Comparison of ENCODE assay signal across 8 cellular contexts in genomic region chr3:185353823-185354614, GRCh38. TPM values are rescaled to one million over a fixed set of nuclear protein-coding genes. Genes with fewer than 3 reads are reported as not detected.
DNase-seq lines count a peak whose midpoint lies in the region; ATAC-seq, FAIRE-seq and TF ChIP-seq lines count a peak whose summit lies in the region.

No MANE protein-coding gene starts in this region.

- H3K4me3 ChIP-seq in GM23338 (no peak overlapping the region), Karpas-422 (ENCODE audit: low read length) (no peak overlapping the region), OCI-LY7 (ENCODE audit: low read depth, low read length, poor library complexity, severe bottlenecking) (no peak overlapping the region), ovary (no peak overlapping the region)

- TF ChIP-seq EP300 in ovary (IDR thresholded peaks at IDR 0.05): no peak

- peak; percentile 100 for ATAC-seq in GM23338

- H3K79me2 ChIP-seq in GM23338 (replicated peaks; ENCODE audit: insufficient read depth) (no peaks in the 10 kb centered on the region), Karpas-422 (ENCODE audit: low read length) (no peaks in the 10 kb centered on the region), OCI-LY7 (ENCODE audit: insufficient read depth, low read depth, low read length) (no peaks in the 10 kb centered on the region)

- FAIRE-seq in urothelium cell line (lab: Jason Lieb, UNC): no peak

- POLR2A ChIA-PET in OCI-LY7 (lab: Charles Lee): interaction anchor here (0.5 kb wide), 1 partner anchor 107 kb away, joined by 3 read pairs; no protein-coding TSS in a partner anchor

- no TSS peak for BruUV-seq in OCI-LY7 (replicated peaks; lab: Mats Ljungman, UMichigan)

- DNase-seq in G401 (ENCODE audit: low spot score): peak; percentile 67
- peak; percentile 98 for DNase-seq in GM23338 (ENCODE audit: low spot score)
- DNase-seq in Karpas-422: peak; percentile 94
- DNase-seq in OCI-LY7 (ENCODE audit: low spot score): peak; percentile 84
- peak; percentile 66 for DNase-seq in activated T-cell treated with anti-CD3 and anti-CD28 coated beads for 48 hours (ENCODE audit: low read depth)
- DNase-seq in fibroblast of the conjunctiva (ENCODE audit: low read depth): peak; percentile 38
- DNase-seq in ovary: peak in 4 of 5 donors; percentile 13 to 40 (median 22)
- peak; percentile 60 for DNase-seq in urothelium cell line (ENCODE audit: low spot score)

- CTCF ChIA-PET in OCI-LY7 (lab: Charles Lee; ENCODE audit: unreplicated experiment): no interaction called here

- H2AFZ ChIP-seq in GM23338 (no peak overlapping the region), Karpas-422 (ENCODE audit: low read length) (no peak overlapping the region), OCI-LY7 (ENCODE audit: low read length) (no peak overlapping the region)

- peaks cover 2% of the 10 kb centered on the region for H3K27me3 Mint-ChIP-seq in GM23338 (ENCODE audit: insufficient read depth, low read depth, poor library complexity)

- no peak for TF ChIP-seq POLR2A in ovary (IDR thresholded peaks at IDR 0.05)

- H3K4me1 Mint-ChIP-seq in GM23338: no peaks in the 10 kb centered on the region; the same call in 2 of the 3 replicates

- H3K27me3 ChIP-seq in GM23338 (ENCODE audit: insufficient read depth): peaks cover 28% of the 10 kb centered on the region
- no peaks in the 10 kb centered on the region for H3K27me3 ChIP-seq in Karpas-422 (ENCODE audit: low read length)
- H3K27me3 ChIP-seq in ovary: no peaks in the 10 kb centered on the region

- peaks cover 7% of the 10 kb centered on the region for H4K20me1 ChIP-seq in GM23338 (replicated peaks; ENCODE audit: insufficient read depth)
- no peaks in the 10 kb centered on the region for H4K20me1 ChIP-seq in Karpas-422 (ENCODE audit: insufficient read depth, low read depth, low read length)
- H4K20me1 ChIP-seq in OCI-LY7 (ENCODE audit: insufficient read depth, low read length): no peaks in the 10 kb centered on the region

- peak; percentile 73 to 80 for TF ChIP-seq CTCF in GM23338 (conservative IDR thresholded peaks at IDR 0.05; ENCODE audit: low read depth in 2 of 2)
- TF ChIP-seq CTCF in OCI-LY7 (conservative IDR thresholded peaks at IDR 0.05; ENCODE audit: low read length): peak; percentile 74
- no peak for TF ChIP-seq CTCF in ovary (IDR thresholded peaks at IDR 0.05)

- H3K9me3 Mint-ChIP-seq in GM23338: no peaks in the 10 kb centered on the region

- no peaks in the 10 kb centered on the region for H3K4me1 ChIP-seq in GM23338 (ENCODE audit: insufficient read depth)
- no peaks in the 10 kb centered on the region for H3K4me1 ChIP-seq in Karpas-422 (ENCODE audit: low read length)
- no peaks in the 10 kb centered on the region for H3K4me1 ChIP-seq in OCI-LY7 (ENCODE audit: insufficient read depth, low read length, poor library complexity, severe bottlenecking)
- no peaks in the 10 kb centered on the region for H3K4me1 ChIP-seq in ovary (ENCODE audit: insufficient read depth)

- no peaks in the 10 kb centered on the region for H3K36me3 Mint-ChIP-seq in GM23338 (ENCODE audit: low read depth)

- intact Hi-C loops in OCI-LY7 (cut with micrococcal nuclease; ENCODE audit: unreplicated experiment) (loop anchor here (5.0 kb wide), 2 partner anchors 203 to 223 kb away; no protein-coding TSS in a partner anchor), ovary (cut with DNase I) (no loop called here)

- H3K27ac ChIP-seq in GM23338 (ENCODE audit: low read depth) (no peak overlapping the region), Karpas-422 (ENCODE audit: low read length) (no peak overlapping the region), OCI-LY7 (ENCODE audit: low read depth, low read length, poor library complexity, severe bottlenecking) (no peak overlapping the region), ovary (no peak overlapping the region)

- H3K9ac ChIP-seq in Karpas-422 (ENCODE audit: low read length): no peak overlapping the region

- no peak overlapping the region for H3K27ac Mint-ChIP-seq in GM23338

- H3K36me3 ChIP-seq in GM23338 (ENCODE audit: insufficient read depth): no peaks in the 10 kb centered on the region
- no peaks in the 10 kb centered on the region for H3K36me3 ChIP-seq in Karpas-422 (ENCODE audit: insufficient read depth, low read length)
- no peaks in the 10 kb centered on the region for H3K36me3 ChIP-seq in OCI-LY7 (ENCODE audit: insufficient read depth, low read length)
- H3K36me3 ChIP-seq in ovary: no peaks in the 10 kb centered on the region

- H3K9me3 ChIP-seq in Karpas-422 (ENCODE audit: low read length): no peaks in the 10 kb centered on the region
- H3K9me3 ChIP-seq in OCI-LY7 (ENCODE audit: low read length): no peaks in the 10 kb centered on the region
- no peaks in the 10 kb centered on the region for H3K9me3 ChIP-seq in ovary

- H3K4me2 ChIP-seq in GM23338: no peak overlapping the region
- H3K4me2 ChIP-seq in Karpas-422 (ENCODE audit: low read depth, low read length, poor library complexity, severe bottlenecking): no peak overlapping the region
- no peak overlapping the region for H3K4me2 ChIP-seq in OCI-LY7 (ENCODE audit: low read length)

- in situ Hi-C loops in G401 (cut with HindIII; ENCODE audit: low sequenced_read_pairs): no loop called here

- H3K9me2 ChIP-seq in GM23338 (ENCODE audit: insufficient read depth) (no peaks in the 10 kb centered on the region; the same call in 1 of the 2 replicates), Karpas-422 (replicated peaks; ENCODE audit: insufficient read depth, low read length) (no peaks in the 10 kb centered on the region), OCI-LY7 (ENCODE audit: insufficient read depth, low read length) (no peaks in the 10 kb centered on the region)

- no peak overlapping the region for H3K4me3 Mint-ChIP-seq in GM23338

- H3F3A ChIP-seq in GM23338 (replicated peaks; ENCODE audit: low read depth): no peaks in the 10 kb centered on the region

- 52 to 63% (median 60%) methylated on average over 13 of the region's 13 CpGs for WGBS in ovary, 3 donors

TF ChIP-seq in GM23338, 12 proteins besides CTCF, POLR2A, EP300 and RAD21 (continues in another document):
- TF ChIP-seq JUNB (IDR thresholded peaks at IDR 0.05; ENCODE audit: unreplicated experiment): no peak
- no peak for TF ChIP-seq EZH2 (IDR thresholded peaks at IDR 0.05; ENCODE audit: low read depth, unreplicated experiment)
- TF ChIP-seq POLR2AphosphoS5 (IDR thresholded peaks at IDR 0.05; ENCODE audit: low read depth): peak; percentile 44; the same call in 1 of the 2 replicates
- no peak for TF ChIP-seq EZH2phosphoT487 (IDR thresholded peaks at IDR 0.05; ENCODE audit: unreplicated experiment)
- TF ChIP-seq ETS1 (IDR thresholded peaks at IDR 0.05): no peak

RNA-seq across cellular contexts. Expression of gene MAP3K13, which starts 8.9 kb away (rescaled TPM):
- total RNA-seq in G401 (2014; rRNA removed; shearing (Covaris generic)): 2.0 and 4.4 TPM in 2 replicates
- total RNA-seq in GM23338 (2014; rRNA removed; shearing (Covaris generic)): 10.7 and 18.9 TPM in 2 replicates
- 128 and 129 TPM in 2 replicates for polyA plus RNA-seq in GM23338 (2016; fragmentation: Nextera tagmentation; extraction: Ambion mirVana)
- total RNA-seq in Karpas-422 (2014; rRNA removed; shearing (Covaris generic); ENCODE audit: low replicate concordance): 0.07 and 0.19 TPM in 2 replicates
- total RNA-seq in OCI-LY7 (2014; rRNA removed; shearing (Covaris generic)): 7.6 and 10.5 TPM in 2 replicates
- 15.0 and 16.7 TPM in 2 replicates for total RNA-seq in OCI-LY7 (2022)
- 10 to 100 TPM; 14.5 to 40.5 (median 28.0) TPM for total RNA-seq in ovary
- polyA plus RNA-seq in ovary: 10 to 100 TPM; 21.0 to 29.8 TPM

Comparison
In these comparisons a context has a peak if more than half of its experiments do, and no peak if none do; other contexts are left out.
1. DNase-seq: peak in every context shown above with its lines; median percentile 98 in GM23338; 94 in Karpas-422; 84 in OCI-LY7; 67 in G401; 66 in activated T-cell treated with anti-CD3 and anti-CD28 coated beads for 48 hours; 60 in urothelium cell line; 38 in fibroblast of the conjunctiva; 22 in ovary.
2. CTCF ChIP-seq: peak in GM23338 (2 of 2) and OCI-LY7 (single experiment); none in ovary (0 of 3).